In genomic region chr2:208252766-208253492, GRCh38 we compare ENCODE assay signal across 8 cellular contexts. TPM values are rescaled to one million over a fixed set of nuclear protein-coding genes. Genes with fewer than 3 reads are reported as not detected.
DNase-seq lines count a peak whose midpoint lies in the region; ATAC-seq and TF ChIP-seq lines count a peak whose summit lies in the region.

No MANE protein-coding gene starts in this region.

- DNase-seq in OCI-LY7 (ENCODE audit: low spot score), result no peak
- no peak for DNase-seq in epithelial cell of prostate (ENCODE audit: low read depth, low spot score)
- DNase-seq in pons (ENCODE audit: low spot score), result peak; percentile 37
- no peak for DNase-seq in NCI-H2107 treated with DMSO at 0.1 percent for 48 hours (lab: John Stamatoyannopoulos, UW; ENCODE audit: unreplicated experiment)
- DNase-seq in retina, result no peak
- DNase-seq in lower leg skin (ENCODE audit: low spot score in 2 of 2), result no peak

- no peak overlapping the region for H3K27ac ChIP-seq in DOHH2 (ENCODE audit: low read depth, low read length)
- no peak overlapping the region for H3K27ac ChIP-seq in OCI-LY7 (ENCODE audit: low read depth, low read length, poor library complexity, severe bottlenecking)
- peak overlapping the region; percentile 67 for H3K27ac ChIP-seq in epithelial cell of prostate

- no TSS peak for BruUV-seq in OCI-LY7 (replicated peaks; lab: Mats Ljungman, UMichigan)

- intact Hi-C loops in OCI-LY7 (cut with micrococcal nuclease; ENCODE audit: unreplicated experiment), result no loop called here
- intact Hi-C loops in lower leg skin (cut with DNase I; ENCODE audit: low total_unique reads), result no loop called here

- H3K4me3 ChIP-seq in DOHH2 (ENCODE audit: low read length) (peak overlapping the region; percentile 99), OCI-LY7 (ENCODE audit: low read depth, low read length, poor library complexity, severe bottlenecking) (peak overlapping the region; percentile 77), lower leg skin (ENCODE audit: low read depth, poor library complexity, severe bottlenecking) (no peak overlapping the region)

- peaks cover 11% of the 10 kb centered on the region; the same call in 1 of the 2 replicates for H3F3A ChIP-seq in DOHH2 (ENCODE audit: control insufficient read depth, insufficient read depth)

- POLR2A ChIA-PET in OCI-LY7 (lab: Charles Lee), result interaction anchor here (1.2 to 3.8 kb wide), 6 partner anchors 12 to 526 kb away, joined by 3 to 44 read pairs (median 5); partner anchors contain the start of gene PIKFYVE

- H4K20me1 ChIP-seq in DOHH2 (ENCODE audit: control insufficient read depth, insufficient read depth, low read depth, low read length), result no peaks in the 10 kb centered on the region
- H4K20me1 ChIP-seq in OCI-LY7 (ENCODE audit: insufficient read depth, low read length), result peaks cover 4% of the 10 kb centered on the region; the same call in 1 of the 2 replicates

- CTCF ChIA-PET in OCI-LY7 (lab: Charles Lee; ENCODE audit: unreplicated experiment), result interaction anchor here (3.8 kb wide), 1 partner anchor 13 kb away, joined by 17 read pairs; the partner anchor contains the start of gene PIKFYVE

- H3K4me1 ChIP-seq in DOHH2 (ENCODE audit: control insufficient read depth, low read length), result peaks cover 44% of the 10 kb centered on the region
- peaks cover 38% of the 10 kb centered on the region for H3K4me1 ChIP-seq in OCI-LY7 (ENCODE audit: insufficient read depth, low read length, poor library complexity, severe bottlenecking)

- H3K79me2 ChIP-seq in DOHH2 (ENCODE audit: control insufficient read depth, low read length), result peaks cover 38% of the 10 kb centered on the region
- peaks cover 9% of the 10 kb centered on the region; the same call in 1 of the 2 replicates for H3K79me2 ChIP-seq in OCI-LY7 (ENCODE audit: insufficient read depth, low read depth, low read length)

- H2AFZ ChIP-seq in OCI-LY7 (ENCODE audit: low read length), result no peak overlapping the region

- peak overlapping the region; percentile 90 for H3K4me2 ChIP-seq in DOHH2 (ENCODE audit: low read length)
- H3K4me2 ChIP-seq in OCI-LY7 (ENCODE audit: low read length), result peak overlapping the region; percentile 94

- 86 to 88% methylated on average over 2 of the region's 2 CpGs for WGBS in lower leg skin, 2 donors

- peaks cover 66% of the 10 kb centered on the region for H3K36me3 ChIP-seq in DOHH2 (ENCODE audit: control insufficient read depth, low read length)
- peaks cover 57% of the 10 kb centered on the region for H3K36me3 ChIP-seq in OCI-LY7 (ENCODE audit: insufficient read depth, low read length)

- H3K9me2 ChIP-seq in DOHH2 (replicated peaks; ENCODE audit: control insufficient read depth, low read length) (no peaks in the 10 kb centered on the region), OCI-LY7 (ENCODE audit: insufficient read depth, low read length) (no peaks in the 10 kb centered on the region)

- TF ChIP-seq POLR2A in lower leg skin (IDR thresholded peaks at IDR 0.05), result no peak

- ATAC-seq in HG03520 (IDR thresholded peaks at IDR 0.05; ENCODE audit: unreplicated experiment), result no peak

- TF ChIP-seq CTCF in DOHH2 (IDR thresholded peaks at IDR 0.05; ENCODE audit: low read depth, low read length, poor library complexity, severe bottlenecking) (no peak), OCI-LY7 (conservative IDR thresholded peaks at IDR 0.05; ENCODE audit: low read length) (no peak), lower leg skin (IDR thresholded peaks at IDR 0.05) (no peak)

- no peaks in the 10 kb centered on the region for H3K27me3 ChIP-seq in DOHH2 (ENCODE audit: control insufficient read depth, low read length)

- H3K9me3 ChIP-seq in DOHH2 (ENCODE audit: control insufficient read depth, insufficient read depth, low read length) (no peaks in the 10 kb centered on the region), OCI-LY7 (ENCODE audit: low read length) (no peaks in the 10 kb centered on the region)

RNA-seq across cellular contexts. Expression of gene IDH1, which starts 1.9 kb away (rescaled TPM):
- 28.2 and 36.2 TPM in 2 replicates for total RNA-seq in OCI-LY7 (2014; rRNA removed; shearing (Covaris generic))
- 48.9 and 57.2 TPM in 2 replicates for total RNA-seq in OCI-LY7 (2022)
- 10 to 100 TPM; 13.7 to 45.0 (median 36.9) TPM for total RNA-seq in lower leg skin

RNA-seq across cellular contexts. Expression of gene PIKFYVE, which starts 13.1 kb away (rescaled TPM):
- 29.2 and 29.7 TPM in 2 replicates for total RNA-seq in OCI-LY7 (2014; rRNA removed; shearing (Covaris generic))
- 50.0 and 52.2 TPM in 2 replicates for total RNA-seq in OCI-LY7 (2022)
- 10 to 100 TPM; 17.3 to 27.8 (median 18.5) TPM for total RNA-seq in lower leg skin
